In genomic region chr20:49297605-49298530, GRCh38 we compare ENCODE assay signal across 11 cellular contexts. TPM values are rescaled to one million over a fixed set of nuclear protein-coding genes. Genes with fewer than 3 reads are reported as not detected.
DNase-seq lines count a peak whose midpoint lies in the region; ATAC-seq and TF ChIP-seq lines count a peak whose summit lies in the region.
"Had no signal": no experiment of that assay in that cellular context is flagged by ENCODE, and none has a peak within 500 bp of the region (broad histone marks: within the 10 kb centered on the region; RNA-seq: fewer than 3 reads in every experiment).

No MANE protein-coding gene starts in this region.

- H3K4me1 Mint-ChIP-seq in activated naive CD4-positive, alpha-beta T cell treated with anti-CD3 and anti-CD28 coated beads, Interleukin-2, amount 10 ng/mL, durations not matched to agents 7 days and 5 days: peaks cover 20% of the 10 kb centered on the region

- intact Hi-C loops in left colon (cut with DNase I, micrococcal nuclease): no loop called here

- H3K27me3 Mint-ChIP-seq in activated naive CD4-positive, alpha-beta T cell treated with anti-CD3 and anti-CD28 coated beads, Interleukin-2, amount 10 ng/mL, durations not matched to agents 7 days and 5 days: no peaks in the 10 kb centered on the region

- peaks cover 8% of the 10 kb centered on the region for H3K9me3 Mint-ChIP-seq in activated naive CD4-positive, alpha-beta T cell treated with anti-CD3 and anti-CD28 coated beads, Interleukin-2, amount 10 ng/mL, durations not matched to agents 7 days and 5 days
- H3K9me3 Mint-ChIP-seq: nephron had no signal

- H3K4me1 ChIP-seq in upper lobe of left lung: peaks cover 0 to 5% (median 0%) of the 10 kb centered on the region in 4 donors
- H3K4me1 ChIP-seq: esophagus squamous epithelium had no signal

- POLR2A ChIA-PET in RWPE1 (lab: Yijun Ruan, JAX; ENCODE audit: low non-redundant PET): no interaction called here

- no peaks in the 10 kb centered on the region for H3K27me3 ChIP-seq in upper lobe of left lung
- H3K27me3 ChIP-seq: esophagus squamous epithelium had no signal

- no peak for TF ChIP-seq EP300 in upper lobe of left lung (IDR thresholded peaks at IDR 0.05)

- no peaks in the 10 kb centered on the region for H3K9me3 ChIP-seq in upper lobe of left lung
- H3K9me3 ChIP-seq: esophagus squamous epithelium had no signal

- DNase-seq in activated naive CD4-positive, alpha-beta T cell treated with anti-CD3 and anti-CD28 coated beads, Interleukin-2, amount 10 ng/mL, durations not matched to agents 7 days and 5 days: peak; percentile 51
- no peak for DNase-seq in activated naive CD4-positive, alpha-beta T cell treated with anti-CD3 and anti-CD28 coated beads, Interleukin-2, amount 50 U/mL, for 16 hours
- DNase-seq in RWPE1 (ENCODE audit: low spot score) (no peak), left colon (no peak), upper lobe of left lung (peak in 1 of 2 donors; percentile 58), DMS79 treated with DMSO at 0.1 percent for 48 hours (lab: John Stamatoyannopoulos, UW) (no peak)
- DNase-seq in stimulated activated CD4-positive, alpha-beta T cell treated with anti-CD3 and anti-CD28 coated beads, Interleukin-1b, Interleukin-23, amount 100 ng/mL, for 48 hours: no peak
- DNase-seq: esophagus squamous epithelium, NCI-H1930 had no signal

- H3K27ac Mint-ChIP-seq in activated naive CD4-positive, alpha-beta T cell treated with anti-CD3 and anti-CD28 coated beads, Interleukin-2, amount 10 ng/mL, durations not matched to agents 7 days and 5 days: peak overlapping the region; percentile 80
- H3K27ac Mint-ChIP-seq: nephron had no signal

- ATAC-seq in left colon (peak; percentile 22), upper lobe of left lung (ENCODE audit: low FRiP score in 2 of 2) (peak; percentile 34 to 42), HG02610 (IDR thresholded peaks at IDR 0.05; ENCODE audit: unreplicated experiment) (no peak)

- H3K4me3 Mint-ChIP-seq in activated naive CD4-positive, alpha-beta T cell treated with anti-CD3 and anti-CD28 coated beads, Interleukin-2, amount 10 ng/mL, durations not matched to agents 7 days and 5 days: no peak overlapping the region
- H3K4me3 Mint-ChIP-seq: nephron had no signal

- TF ChIP-seq POLR2A in upper lobe of left lung (IDR thresholded peaks at IDR 0.05): no peak

- 0 out of 2 replicates have a peak overlapping the region, but pooled peaks have one; percentile 0 for H3K27ac ChIP-seq in RWPE1
- H3K27ac ChIP-seq in upper lobe of left lung: peak overlapping the region; percentile 23 to 78 (median 54)
- H3K27ac ChIP-seq: esophagus squamous epithelium had no signal

- CTCF ChIA-PET in activated naive CD4-positive, alpha-beta T cell treated with anti-CD3 and anti-CD28 coated beads, Interleukin-2, amount 10 ng/mL, durations not matched to agents 7 days and 5 days (lab: Charles Lee): no interaction called here
- CTCF ChIA-PET in RWPE1 (lab: Yijun Ruan, JAX): interaction anchor here (0.5 to 0.6 kb wide), 2 partner anchors 186 to 244 kb away, joined by 3 read pairs; no protein-coding TSS in a partner anchor

- peaks cover 0 to 10% (median 5%) of the 10 kb centered on the region in 4 donors for H3K36me3 ChIP-seq in upper lobe of left lung

- 67 to 71% methylated on average over 6 of the region's 6 CpGs for WGBS in upper lobe of left lung, 2 donors

- H3K4me3 ChIP-seq in upper lobe of left lung: no peak overlapping the region
- H3K4me3 ChIP-seq: esophagus squamous epithelium had no signal

- H3K36me3 Mint-ChIP-seq in activated naive CD4-positive, alpha-beta T cell treated with anti-CD3 and anti-CD28 coated beads, Interleukin-2, amount 10 ng/mL, durations not matched to agents 7 days and 5 days: peaks cover 34% of the 10 kb centered on the region

- TF ChIP-seq CTCF in RWPE1 (conservative IDR thresholded peaks at IDR 0.05; ENCODE audit: low read depth) (no peak), upper lobe of left lung (IDR thresholded peaks at IDR 0.05) (no peak)

RNA-seq across cellular contexts. Expression of gene ZNFX1, which starts 20.0 kb away (rescaled TPM):
- total RNA-seq in left colon (10 to 100 TPM; 28.5 to 29.8 TPM), upper lobe of left lung (10 to 100 TPM; 39.3 to 64.6 (median 42.4) TPM)
